Comparison of ENCODE assay signal across 16 cellular contexts in the genomic region with DNA sequence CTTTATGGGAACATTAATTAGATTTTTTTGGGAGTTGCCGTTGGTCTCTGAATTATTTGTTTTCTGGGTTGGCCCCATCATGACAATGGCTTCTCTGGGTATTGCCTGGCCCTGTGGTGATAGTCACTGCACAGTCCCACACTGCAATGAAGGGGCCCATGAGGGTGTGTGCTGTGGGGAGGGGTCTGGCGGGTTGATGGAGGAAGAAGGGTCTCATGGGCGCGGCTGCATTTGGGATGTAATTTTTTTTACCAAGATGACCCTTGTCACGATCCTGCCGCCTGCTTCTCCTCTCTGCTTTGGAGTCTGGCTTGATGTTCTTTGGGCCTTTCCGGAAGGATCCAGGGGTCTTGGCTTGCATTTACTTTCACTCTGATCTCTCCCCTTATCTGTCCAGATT. TPM values are rescaled to one million over a fixed set of nuclear protein-coding genes. Genes with fewer than 3 reads are reported as not detected.
DNase-seq lines count a peak whose midpoint lies in the region; ATAC-seq and TF ChIP-seq lines count a peak whose summit lies in the region.
"Had no signal": no experiment of that assay in that cellular context is flagged by ENCODE, and none has a peak within 500 bp of the region (broad histone marks: within the 10 kb centered on the region; RNA-seq: fewer than 3 reads in every experiment).

No MANE protein-coding gene starts in this region.

- H3K18ac ChIP-seq in mesenchymal stem cell (ENCODE audit: low read depth in 1 of 2, low read length in 2 of 2), result no peak overlapping the region

- H2BK12ac ChIP-seq in mesenchymal stem cell (ENCODE audit: low read length in 2 of 2), result no peak overlapping the region

- H2BK120ac ChIP-seq in mesenchymal stem cell (ENCODE audit: low read depth, low read length), result no peak overlapping the region

- H3K23ac ChIP-seq in mesenchymal stem cell (ENCODE audit: low read length in 2 of 2), result no peak overlapping the region

- H2BK15ac ChIP-seq in mesenchymal stem cell (ENCODE audit: low read depth, poor library complexity, severe bottlenecking), result no peak overlapping the region

- no peak overlapping the region for H4K91ac ChIP-seq in mesenchymal stem cell (ENCODE audit: low read length)

- peaks cover 11% of the 10 kb centered on the region for H3K4me1 ChIP-seq in mesenchymal stem cell (ENCODE audit: control insufficient read depth, insufficient read depth, low read depth, low read length)

- H3K4me3 Mint-ChIP-seq in Calu3 (ENCODE audit: low read depth, unreplicated experiment), result no peak overlapping the region
- H3K4me3 Mint-ChIP-seq in central memory CD8-positive, alpha-beta T cell, result no peak overlapping the region
- no peak overlapping the region for H3K4me3 Mint-ChIP-seq in type B pancreatic cell
- H3K4me3 Mint-ChIP-seq in activated T-helper 1 cell treated with anti-CD3 and anti-CD28 coated beads, Interleukin-12 subunit alpha, Interleukin-12 subunit beta, Interleukin-2, Interleukin-4 antibody, amounts not matched to agents 30 ng/mL and 10 ng/mL and 1 ng/mL, durations not matched to agents 14 hours and 24 hours and 36 hours, result no peak overlapping the region
- H3K4me3 Mint-ChIP-seq: B cell; CD8-positive, alpha-beta T cell; H9 had no signal

- no peak overlapping the region for H3K4ac ChIP-seq in mesenchymal stem cell (ENCODE audit: low read depth in 1 of 2, low read length in 2 of 2)

- no peak overlapping the region for H4K8ac ChIP-seq in mesenchymal stem cell (ENCODE audit: low read length)

- WGBS in mesenchymal stem cell, result 94% methylated on average over 7 of the region's 7 CpGs

- H3K4me3 ChIP-seq in mesenchymal stem cell (ENCODE audit: insufficient read depth in 1 of 2, low read depth in 1 of 2, low read length in 2 of 2), result no peak overlapping the region
- H3K4me3 ChIP-seq: BLaER1 treated with 17β-estradiol and CSF1 and Interleukin-3, amounts not matched to agents 10 nM and 100 nM; GM12878 had no signal

- H3K4me1 Mint-ChIP-seq in Calu3 (ENCODE audit: low read depth, unreplicated experiment), result peaks cover 66% of the 10 kb centered on the region
- H3K4me1 Mint-ChIP-seq in central memory CD8-positive, alpha-beta T cell, result no peaks in the 10 kb centered on the region
- H3K4me1 Mint-ChIP-seq in type B pancreatic cell (ENCODE audit: unreplicated experiment), result peaks cover 12% of the 10 kb centered on the region
- H3K4me1 Mint-ChIP-seq in activated T-helper 1 cell treated with anti-CD3 and anti-CD28 coated beads, Interleukin-12 subunit alpha, Interleukin-12 subunit beta, Interleukin-2, Interleukin-4 antibody, amounts not matched to agents 30 ng/mL and 10 ng/mL and 1 ng/mL, durations not matched to agents 14 hours and 24 hours and 36 hours (ENCODE audit: low read depth), result no peaks in the 10 kb centered on the region

- no peaks in the 10 kb centered on the region for H3K9me3 Mint-ChIP-seq in Calu3 (ENCODE audit: low read depth, unreplicated experiment)
- H3K9me3 Mint-ChIP-seq in central memory CD8-positive, alpha-beta T cell, result no peaks in the 10 kb centered on the region
- no peaks in the 10 kb centered on the region for H3K9me3 Mint-ChIP-seq in type B pancreatic cell
- H3K9me3 Mint-ChIP-seq in activated T-helper 1 cell treated with anti-CD3 and anti-CD28 coated beads, Interleukin-12 subunit alpha, Interleukin-12 subunit beta, Interleukin-2, Interleukin-4 antibody, amounts not matched to agents 30 ng/mL and 10 ng/mL and 1 ng/mL, durations not matched to agents 14 hours and 24 hours and 36 hours, result no peaks in the 10 kb centered on the region
- H3K9me3 Mint-ChIP-seq: CD8-positive, alpha-beta T cell; H9 had no signal

- H3K4me2 ChIP-seq in mesenchymal stem cell (ENCODE audit: low read length, poor library complexity, severe bottlenecking), result no peak overlapping the region

- H2BK5ac ChIP-seq in mesenchymal stem cell (ENCODE audit: low read depth, low read length, poor library complexity, severe bottlenecking), result no peak overlapping the region

- no peak for ATAC-seq in central memory CD8-positive, alpha-beta T cell (replicated peaks; ENCODE audit: extremely low read depth, poor library complexity, severe bottlenecking)
- ATAC-seq in HG03354 (IDR thresholded peaks at IDR 0.05; ENCODE audit: poor library complexity, severe bottlenecking, unreplicated experiment), result no peak
- ATAC-seq: CD8-positive, alpha-beta T cell; GM12878 had no signal

- CTCF ChIA-PET in Calu3 (lab: Charles Lee), result no interaction called here

- H3K27me3 Mint-ChIP-seq in Calu3 (ENCODE audit: unreplicated experiment) (no peaks in the 10 kb centered on the region), type B pancreatic cell (no peaks in the 10 kb centered on the region)
- H3K27me3 Mint-ChIP-seq in central memory CD8-positive, alpha-beta T cell, result peaks cover 44% of the 10 kb centered on the region
- H3K27me3 Mint-ChIP-seq in activated T-helper 1 cell treated with anti-CD3 and anti-CD28 coated beads, Interleukin-12 subunit alpha, Interleukin-12 subunit beta, Interleukin-2, Interleukin-4 antibody, amounts not matched to agents 30 ng/mL and 10 ng/mL and 1 ng/mL, durations not matched to agents 14 hours and 24 hours and 36 hours (ENCODE audit: insufficient read depth), result peaks cover 6% of the 10 kb centered on the region

- no peak overlapping the region for H2AK5ac ChIP-seq in mesenchymal stem cell (ENCODE audit: low read length, severe bottlenecking)

- no peak overlapping the region for H3K27ac ChIP-seq in mesenchymal stem cell (ENCODE audit: low read length, poor library complexity, severe bottlenecking)
- H3K27ac ChIP-seq: BLaER1 treated with 17β-estradiol and CSF1 and Interleukin-3, amounts not matched to agents 10 nM and 100 nM had no signal

- no peak for DNase-seq in Calu3
- no peak for DNase-seq in central memory CD8-positive, alpha-beta T cell (ENCODE audit: low spot score in 2 of 2)
- no peak for DNase-seq in mesenchymal stem cell
- DNase-seq in type B pancreatic cell (ENCODE audit: extremely low spot score, unreplicated experiment), result no peak
- no peak for DNase-seq in activated T-helper 1 cell treated with anti-CD3 and anti-CD28 coated beads, Interleukin-12 subunit alpha, Interleukin-12 subunit beta, Interleukin-2, Interleukin-4 antibody, amounts not matched to agents 30 ng/mL and 10 ng/mL and 1 ng/mL, durations not matched to agents 14 hours and 24 hours and 36 hours (ENCODE audit: low spot score)
- DNase-seq: CD8-positive, alpha-beta T cell; DMS 273 treated with DMSO at 0.1 percent for 48 hours; DMS53; DND-41; EL; H9 had no signal

- H3K27ac Mint-ChIP-seq in Calu3 (ENCODE audit: unreplicated experiment) (peak overlapping the region; percentile 28), type B pancreatic cell (peak overlapping the region; percentile 45)
- H3K27ac Mint-ChIP-seq in central memory CD8-positive, alpha-beta T cell (ENCODE audit: low read depth), result peak overlapping the region; percentile 50
- no peak overlapping the region for H3K27ac Mint-ChIP-seq in activated T-helper 1 cell treated with anti-CD3 and anti-CD28 coated beads, Interleukin-12 subunit alpha, Interleukin-12 subunit beta, Interleukin-2, Interleukin-4 antibody, amounts not matched to agents 30 ng/mL and 10 ng/mL and 1 ng/mL, durations not matched to agents 14 hours and 24 hours and 36 hours
- H3K27ac Mint-ChIP-seq: B cell; CD8-positive, alpha-beta T cell had no signal

- H3K79me1 ChIP-seq in mesenchymal stem cell (replicated peaks; ENCODE audit: low read length, poor library complexity, severe bottlenecking), result no peaks in the 10 kb centered on the region

- peaks cover 13 to 26% of the 10 kb centered on the region in 2 experiments for H3K27me3 ChIP-seq in mesenchymal stem cell (ENCODE audit: control insufficient read depth in 1 of 2, insufficient read depth in 1 of 2, low read length in 2 of 2)

- no peak for TF ChIP-seq CTCF in Calu3 (IDR thresholded peaks at IDR 0.05; ENCODE audit: unreplicated experiment)
- TF ChIP-seq CTCF in type B pancreatic cell (conservative IDR thresholded peaks at IDR 0.05), result no peak

- no peaks in the 10 kb centered on the region for H3K36me3 ChIP-seq in mesenchymal stem cell (ENCODE audit: control insufficient read depth in 1 of 2, insufficient read depth in 2 of 2, low read depth in 1 of 2, low read length in 2 of 2)
- H3K36me3 ChIP-seq: BLaER1 treated with 17β-estradiol and CSF1 and Interleukin-3, amounts not matched to agents 10 nM and 100 nM had no signal

- no peaks in the 10 kb centered on the region for H3K9me3 ChIP-seq in mesenchymal stem cell (ENCODE audit: control insufficient read depth, low read length)
- H3K9me3 ChIP-seq: BLaER1 treated with 17β-estradiol and CSF1 and Interleukin-3, amounts not matched to agents 10 nM and 100 nM had no signal

- BruUV-seq in Calu3 (replicated peaks; lab: Mats Ljungman, UMichigan), result no TSS peak

- H3K9ac ChIP-seq in mesenchymal stem cell (ENCODE audit: low read length), result no peak overlapping the region
- H3K9ac ChIP-seq: BLaER1 treated with 17β-estradiol and CSF1 and Interleukin-3, amounts not matched to agents 10 nM and 100 nM had no signal

- no peak overlapping the region for H3K14ac ChIP-seq in mesenchymal stem cell (ENCODE audit: low read length in 2 of 2)

- intact Hi-C loops in Calu3 (cut with micrococcal nuclease; ENCODE audit: unreplicated experiment), result no loop called here
- intact Hi-C loops in activated T-helper 1 cell treated with anti-CD3 and anti-CD28 coated beads, Interleukin-12 subunit alpha, Interleukin-12 subunit beta, Interleukin-2, Interleukin-4 antibody, amounts not matched to agents 30 ng/mL and 10 ng/mL and 1 ng/mL, durations not matched to agents 14 hours and 24 hours and 36 hours (cut with micrococcal nuclease), result no loop called here

- H2AFZ ChIP-seq in mesenchymal stem cell (ENCODE audit: low read depth, low read length), result peak overlapping the region; percentile 57

- H3K36me3 Mint-ChIP-seq in Calu3 (ENCODE audit: insufficient read depth, unreplicated experiment) (peaks cover 32% of the 10 kb centered on the region), type B pancreatic cell (no peaks in the 10 kb centered on the region)
- H3K36me3 Mint-ChIP-seq in central memory CD8-positive, alpha-beta T cell (ENCODE audit: insufficient read depth), result no peaks in the 10 kb centered on the region
- no peaks in the 10 kb centered on the region for H3K36me3 Mint-ChIP-seq in activated T-helper 1 cell treated with anti-CD3 and anti-CD28 coated beads, Interleukin-12 subunit alpha, Interleukin-12 subunit beta, Interleukin-2, Interleukin-4 antibody, amounts not matched to agents 30 ng/mL and 10 ng/mL and 1 ng/mL, durations not matched to agents 14 hours and 24 hours and 36 hours (ENCODE audit: low read depth)
- H3K36me3 Mint-ChIP-seq: CD8-positive, alpha-beta T cell had no signal

RNA-seq across cellular contexts. Expression of gene WNK2, which starts 44.1 kb away (rescaled TPM):
- total RNA-seq in Calu3 (2022) (81.2 and 85.7 TPM in 2 replicates), type B pancreatic cell (ENCODE audit: low replicate concordance) (47.2 and 75.5 TPM in 2 replicates)
- polyA plus RNA-seq in mesenchymal stem cell (2013, experiment 1 of 2), result 0.01 TPM
- polyA plus RNA-seq in mesenchymal stem cell (2013, experiment 2 of 2), result 0.03 TPM
- 2.2 and 3.0 TPM in 2 replicates for total RNA-seq in activated T-helper 1 cell treated with anti-CD3 and anti-CD28 coated beads, Interleukin-12 subunit alpha, Interleukin-12 subunit beta, Interleukin-2, Interleukin-4 antibody, amounts not matched to agents 30 ng/mL and 10 ng/mL and 1 ng/mL, durations not matched to agents 14 hours and 24 hours and 36 hours
- total RNA-seq: A172, B cell had no signal
- polyA plus RNA-seq: GM12878 had no signal

Comparison
In these comparisons a context has a peak if more than half of its experiments do, and no peak if none do; other contexts are left out.
1. RNA of gene WNK2, which starts 44.1 kb away (total RNA-seq): 81.2 to 85.7 TPM in Calu3 and 47.2 to 75.5 TPM in type B pancreatic cell; 2.2 to 3.0 TPM in activated T-helper 1 cell treated with anti-CD3 and anti-CD28 coated beads, Interleukin-12 subunit alpha, Interleukin-12 subunit beta, Interleukin-2, Interleukin-4 antibody, amounts not matched to agents 30 ng/mL and 10 ng/mL and 1 ng/mL, durations not matched to agents 14 hours and 24 hours and 36 hours; every median in the first group is over 10 times any median in the second.